13 cellular contexts compared by ENCODE assay signal in the genomic region with DNA sequence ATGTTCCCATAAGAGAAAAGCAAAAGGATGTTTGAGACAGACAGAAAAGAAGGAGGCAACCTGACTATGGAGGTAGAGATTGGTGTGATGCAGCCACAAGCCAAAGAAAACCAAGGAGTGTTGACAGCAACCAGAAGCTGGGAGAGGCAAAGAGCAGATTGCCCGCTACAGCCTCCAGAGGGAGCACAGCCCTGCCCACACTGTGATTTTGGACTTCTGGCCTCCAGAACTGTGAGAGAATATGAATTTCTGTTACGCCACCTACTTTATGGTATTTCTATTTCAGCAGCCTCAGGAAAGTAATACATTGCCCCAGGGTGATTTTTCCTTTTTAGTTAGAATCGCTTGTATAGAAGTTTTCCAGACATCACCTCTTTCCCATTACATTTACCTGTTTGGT. TPM values are rescaled to one million over a fixed set of nuclear protein-coding genes. Genes with fewer than 3 reads are reported as not detected.
DNase-seq lines count a peak whose midpoint lies in the region; TF ChIP-seq lines count a peak whose summit lies in the region.
"Had no signal": no experiment of that assay in that cellular context is flagged by ENCODE, and none has a peak within 500 bp of the region (broad histone marks: within the 10 kb centered on the region; RNA-seq: fewer than 3 reads in every experiment).

No MANE protein-coding gene starts in this region.

- TF ChIP-seq CTCF in AG04450 (IDR thresholded peaks at IDR 0.05; ENCODE audit: low read depth, low read length): peak; percentile 34
- peak; percentile 48 for TF ChIP-seq CTCF in GM12872 (IDR thresholded peaks at IDR 0.05; ENCODE audit: insufficient read depth, low read depth, low read length)

- H3K9me3 ChIP-seq in AG04450 (ENCODE audit: control insufficient read depth, insufficient read depth, low read length): no peaks in the 10 kb centered on the region

- H3K27ac ChIP-seq in AG04450 (ENCODE audit: low read depth, low read length): no peak overlapping the region
- H3K27ac ChIP-seq: thoracic aorta had no signal

- no peak overlapping the region for H3K4me3 ChIP-seq in AG04450 (ENCODE audit: low read depth, low read length)
- H3K4me3 ChIP-seq: thoracic aorta had no signal

- POLR2A ChIA-PET in AG04450 (lab: Yijun Ruan, JAX): no interaction called here

- no peak for DNase-seq in AG04450 (ENCODE audit: low read depth, low spot score)
- DNase-seq in RPMI8226: peak; percentile 15
- peak; percentile 7 for DNase-seq in glomerular visceral epithelial cell (ENCODE audit: extremely low spot score)
- no peak for DNase-seq in midbrain (lab: John Stamatoyannopoulos, UW)
- no peak for DNase-seq in NCI-H1092 treated with DMSO at 0.1 percent for 48 hours (lab: John Stamatoyannopoulos, UW)
- no peak for DNase-seq in activated effector memory CD4-positive, alpha-beta T cell treated with anti-CD3 and anti-CD28 coated beads, Interleukin-2, amount 50 U/mL, for 16 hours
- no peak for DNase-seq in NCI-H146 (lab: John Stamatoyannopoulos, UW)
- DNase-seq: DMS153; hippocampal formation; stimulated activated CD4-positive, alpha-beta T cell treated with anti-CD3 and anti-CD28 coated beads, Interleukin-4, amount 100 ng/mL, for 4 hours had no signal

- H3K27me3 ChIP-seq in AG04450 (ENCODE audit: control insufficient read depth, insufficient read depth, low read length): no peaks in the 10 kb centered on the region

- CTCF ChIA-PET in AG04450 (lab: Charles Lee): no interaction called here

RNA-seq across cellular contexts. Expression of a gene that starts 28.4 kb away (rescaled TPM):
- polyA plus RNA-seq in AG04450 (2011; rRNA removed): not detected in 2 replicates
- not detected in 2 replicates for polyA minus RNA-seq in AG04450 (2011; rRNA and poly(A)+ RNA removed)
- polyA plus RNA-seq: neural cell had no signal

Comparison
In these comparisons a context has a peak if more than half of its experiments do, and no peak if none do; other contexts are left out.
1. DNase-seq: peak in RPMI8226 (single experiment) and glomerular visceral epithelial cell (single experiment); none in AG04450 (single experiment), midbrain (single experiment), NCI-H1092 treated with DMSO at 0.1 percent for 48 hours (single experiment), activated effector memory CD4-positive, alpha-beta T cell treated with anti-CD3 and anti-CD28 coated beads, Interleukin-2, amount 50 U/mL, for 16 hours (single experiment) and NCI-H146 (single experiment).